ENCODE assay signal across 17 cellular contexts in genomic region chr2:46519265-46519664, GRCh38. TPM values are rescaled to one million over a fixed set of nuclear protein-coding genes. Genes with fewer than 3 reads are reported as not detected.
DNase-seq lines count a peak whose midpoint lies in the region; ATAC-seq lines count a peak whose summit lies in the region.
"Had no signal": no experiment of that assay in that cellular context is flagged by ENCODE, and none has a peak within 500 bp of the region (broad histone marks: within the 10 kb centered on the region; RNA-seq: fewer than 3 reads in every experiment).

No MANE protein-coding gene starts in this region.

- no peak overlapping the region for H4K8ac ChIP-seq in neuronal stem cell (ENCODE audit: low read depth, low read length)

- no peak overlapping the region for H3K4me2 ChIP-seq in neuronal stem cell (ENCODE audit: insufficient read depth, low read length, poor library complexity, severe bottlenecking)

- H3K9me3 ChIP-seq in neuronal stem cell (replicated peaks in 1 of 2; ENCODE audit: control insufficient read depth in 2 of 2, insufficient read depth in 1 of 2, low read depth in 1 of 2, low read length in 2 of 2): peaks cover 0 to 1% of the 10 kb centered on the region in 2 donors

- no peak overlapping the region for H2AK5ac ChIP-seq in neuronal stem cell (ENCODE audit: low read depth, low read length)

- no peak for ATAC-seq in HG02642 (IDR thresholded peaks at IDR 0.05; ENCODE audit: poor library complexity, unreplicated experiment)
- ATAC-seq in GM19324 (IDR thresholded peaks at IDR 0.05; ENCODE audit: low FRiP score, unreplicated experiment): no peak
- ATAC-seq: CD8-positive, alpha-beta T cell had no signal

- H3K23ac ChIP-seq in neuronal stem cell (ENCODE audit: low read depth, low read length, poor library complexity): no peak overlapping the region

- H2BK120ac ChIP-seq in neuronal stem cell (ENCODE audit: low read depth, low read length): no peak overlapping the region

- H3K4me1 ChIP-seq in neuronal stem cell (ENCODE audit: control insufficient read depth in 2 of 2, insufficient read depth in 1 of 2, low read depth in 1 of 2, low read length in 2 of 2): no peaks in the 10 kb centered on the region

- no peak overlapping the region for H3K27ac ChIP-seq in neuronal stem cell (replicated peaks; ENCODE audit: low read length)
- H3K27ac ChIP-seq: 22Rv1 had no signal

- H2BK15ac ChIP-seq in neuronal stem cell (ENCODE audit: low read length): no peak overlapping the region

- no peak overlapping the region for H3K18ac ChIP-seq in neuronal stem cell (ENCODE audit: low read length)

- H2BK5ac ChIP-seq in neuronal stem cell (ENCODE audit: low read length): no peak overlapping the region

- no peak overlapping the region for H2BK12ac ChIP-seq in neuronal stem cell (ENCODE audit: low read length)

- peak overlapping the region; percentile 18 for H3K9ac ChIP-seq in neuronal stem cell (ENCODE audit: low read depth, low read length, poor library complexity)

- H3K4ac ChIP-seq in neuronal stem cell (ENCODE audit: low read length): no peak overlapping the region

- H3K27me3 ChIP-seq in neuronal stem cell (ENCODE audit: control insufficient read depth in 3 of 3, insufficient read depth in 3 of 3, low read depth in 1 of 3, low read length in 3 of 3): no peaks in the 10 kb centered on the region

- WGBS in neuronal stem cell (ENCODE audit: extremely low coverage in 2 of 2, insufficient read length in 2 of 2, insufficient replicate concordance in 1 of 2), 2 donors: no CpG with 5 or more reads among the region's 7 CpGs

- H2AFZ ChIP-seq in neuronal stem cell (ENCODE audit: low read length): no peak overlapping the region

- no peaks in the 10 kb centered on the region for H3K36me3 ChIP-seq in neuronal stem cell (replicated peaks in 1 of 2; ENCODE audit: control insufficient read depth in 2 of 2, insufficient read depth in 2 of 2, low read length in 2 of 2)

- no peak overlapping the region for H4K91ac ChIP-seq in neuronal stem cell (ENCODE audit: low read depth, low read length, poor library complexity)

- no peaks in the 10 kb centered on the region for H3K79me1 ChIP-seq in neuronal stem cell (ENCODE audit: low read depth, low read length)

- H3K4me3 ChIP-seq in neuronal stem cell (ENCODE audit: low read length in 2 of 2): no peak overlapping the region

- DNase-seq in NCI-H82 (lab: John Stamatoyannopoulos, UW) (peak; percentile 10), NCI-H82 treated with DMSO at 0.1 percent for 48 hours (lab: John Stamatoyannopoulos, UW; ENCODE audit: unreplicated experiment) (no peak), NCI-H1694 (lab: John Stamatoyannopoulos, UW) (peak; percentile 76), NCI-H524 (lab: John Stamatoyannopoulos, UW) (peak; percentile 64 to 93), neuronal stem cell (ENCODE audit: low spot score) (no peak), cortex of kidney (lab: John Stamatoyannopoulos, UW) (no peak)
- DNase-seq: CD8-positive, alpha-beta T cell; COR-L47; DMS53; GF-D8; HCEC 1CT; HFFc6 had no signal

- H3K14ac ChIP-seq in neuronal stem cell (ENCODE audit: low read length): no peak overlapping the region

RNA-seq across cellular contexts. Expression of gene RHOQ, which starts 23.0 kb away (rescaled TPM):
- 38.2 TPM for polyA plus RNA-seq in neuronal stem cell (2013, experiment 1 of 2)
- polyA plus RNA-seq in neuronal stem cell (2013, experiment 2 of 2): 38.1 TPM

RNA-seq across cellular contexts. Expression of gene ATP6V1E2, which starts 23.1 kb away (rescaled TPM):
- 4.6 TPM for polyA plus RNA-seq in neuronal stem cell (2013, experiment 1 of 2)
- polyA plus RNA-seq in neuronal stem cell (2013, experiment 2 of 2): 4.1 TPM

RNA-seq across cellular contexts. Expression of gene TMEM247, which starts 39.9 kb away (rescaled TPM):
- polyA plus RNA-seq in neuronal stem cell (2013, experiment 1 of 2): not detected
- not detected for polyA plus RNA-seq in neuronal stem cell (2013, experiment 2 of 2)
- polyA plus RNA-seq: BJ, CD14-positive monocyte had no signal

Comparison
In these comparisons a context has a peak if more than half of its experiments do, and no peak if none do; other contexts are left out.
1. DNase-seq: peak in NCI-H82 (single experiment), NCI-H1694 (single experiment) and NCI-H524 (2 of 2); none in NCI-H82 treated with DMSO at 0.1 percent for 48 hours (single experiment), neuronal stem cell (single experiment) and cortex of kidney (single experiment).